In the genomic region with DNA sequence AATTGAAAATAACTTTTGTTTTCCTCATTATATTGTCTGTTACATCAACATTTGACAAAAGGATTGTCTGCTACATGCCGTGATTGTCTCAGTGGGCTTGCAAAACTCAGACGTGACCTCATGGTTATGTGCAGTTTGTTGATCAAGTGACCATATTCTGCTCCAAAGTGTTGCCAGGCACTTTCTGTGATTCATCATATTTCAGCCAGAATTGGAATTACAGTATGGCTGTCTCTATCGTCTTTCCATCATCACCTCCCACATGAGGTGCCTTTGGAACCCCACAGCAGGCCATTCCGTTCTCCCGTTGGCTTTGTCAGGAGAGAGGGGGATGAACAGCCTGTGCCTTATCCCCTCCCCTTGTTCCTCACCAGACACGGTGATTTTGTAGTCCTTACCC, we compare ENCODE assay signal across 35 cellular contexts. TPM values are rescaled to one million over a fixed set of nuclear protein-coding genes. Genes with fewer than 3 reads are reported as not detected.
A peak's percentile ranks its signal among the peaks of the same experiment; 100 is the strongest.
DNase-seq lines count a peak whose midpoint lies in the region; ATAC-seq and TF ChIP-seq lines count a peak whose summit lies in the region.
"Had no signal": no experiment of that assay in that cellular context is flagged by ENCODE, and none has a peak within 500 bp of the region (broad histone marks: within the 10 kb centered on the region; RNA-seq: fewer than 3 reads in every experiment).

No MANE protein-coding gene starts in this region.

- CTCF ChIA-PET in OCI-LY7 (lab: Charles Lee; ENCODE audit: unreplicated experiment) = no interaction called here

- H3K9me3 ChIP-seq in sigmoid colon (no peaks in the 10 kb centered on the region), OCI-LY7 (ENCODE audit: low read length) (no peaks in the 10 kb centered on the region)
- H3K9me3 ChIP-seq: adrenal gland, BE2C, pancreas, spleen, uterus had no signal

- H3K9me2 ChIP-seq in OCI-LY7 (ENCODE audit: insufficient read depth, low read length) = no peaks in the 10 kb centered on the region

- TF ChIP-seq CTCF in AG10803 (conservative IDR thresholded peaks at IDR 0.05; ENCODE audit: low read length) (no peak), fibroblast of mammary gland (conservative IDR thresholded peaks at IDR 0.05; ENCODE audit: control insufficient read depth, insufficient read depth, low read depth, low read length) (no peak), sigmoid colon (IDR thresholded peaks at IDR 0.05) (no peak), OCI-LY7 (conservative IDR thresholded peaks at IDR 0.05; ENCODE audit: low read length) (no peak)

- no peak for TF ChIP-seq POLR2A in sigmoid colon (IDR thresholded peaks at IDR 0.05)

- 84 to 87% methylated on average over 6 of the region's 6 CpGs for WGBS in sigmoid colon, 2 donors

- TF ChIP-seq EP300 in sigmoid colon (IDR thresholded peaks at IDR 0.05) = no peak

- no peak for ATAC-seq in HG02759 (IDR thresholded peaks at IDR 0.05; ENCODE audit: unreplicated experiment)
- ATAC-seq: activated CD4-positive, CD25-positive, alpha-beta regulatory T cell treated with anti-CD3 and anti-CD28 coated beads, Interleukin-2, amount 50 U/mL, for 24 hours; activated CD8-positive, alpha-beta T cell treated with anti-CD3 and anti-CD28 coated beads for 36 hours; activated T-helper 17 cell treated with anti-CD3 and anti-CD28 coated beads, Interleukin-2, amount 50 U/mL, for 72 hours; GM12878; pancreas; PC-3; T-helper 17 cell had no signal

- BruUV-seq in OCI-LY7 (replicated peaks; lab: Mats Ljungman, UMichigan) = no TSS peak

- no peak overlapping the region for H2AFZ ChIP-seq in OCI-LY7 (ENCODE audit: low read length)

- H3K27ac ChIP-seq in sigmoid colon (peak overlapping the region in 2 of 4 donors; percentile 34 to 48), OCI-LY7 (ENCODE audit: low read depth, low read length, poor library complexity, severe bottlenecking) (no peak overlapping the region)
- H3K27ac ChIP-seq: adrenal gland, HL-60, KMS-11, pancreas, spleen, uterus had no signal

- H3K36me3 ChIP-seq in sigmoid colon (no peaks in the 10 kb centered on the region), OCI-LY7 (ENCODE audit: insufficient read depth, low read length) (no peaks in the 10 kb centered on the region)
- H3K36me3 ChIP-seq: adrenal gland, BE2C, pancreas, spleen, uterus had no signal

- no peaks in the 10 kb centered on the region for H4K20me1 ChIP-seq in OCI-LY7 (ENCODE audit: insufficient read depth, low read length)

- H3K4me2 ChIP-seq in OCI-LY7 (ENCODE audit: low read length) = no peak overlapping the region
- H3K4me2 ChIP-seq: KMS-11 had no signal

- H3K79me2 ChIP-seq in OCI-LY7 (ENCODE audit: insufficient read depth, low read depth, low read length) = no peaks in the 10 kb centered on the region

- DNase-seq in AG10803 (ENCODE audit: low read depth) (peak; percentile 68), LHCN-M2 (ENCODE audit: low read depth) (peak; percentile 65), fibroblast of mammary gland (ENCODE audit: low read depth) (peak; percentile 86), myocyte (ENCODE audit: low read depth) (peak; percentile 40), sigmoid colon (no peak), OCI-LY7 (ENCODE audit: low spot score) (no peak)
- DNase-seq in central memory CD4-positive, alpha-beta T cell = no peak
- DNase-seq: activated CD8-positive, alpha-beta T cell treated with anti-CD3 and anti-CD28 coated beads for 36 hours; activated naive CD4-positive, alpha-beta T cell treated with anti-CD3 and anti-CD28 coated beads, Interleukin-2, amount 10 ng/mL, durations not matched to agents 7 days and 5 days; adrenal gland; BE2C; CD8-positive, alpha-beta memory T cell; DMS 273 treated with DMSO at 0.1 percent for 48 hours; EL; foreskin melanocyte; NCI-H1417 treated with DMSO at 0.1 percent for 48 hours; NCI-H2029 treated with DMSO at 0.1 percent for 48 hours; NCI-H524 treated with DMSO at 0.1 percent for 48 hours; pancreas; PC-3; spleen; stimulated activated CD4-positive, alpha-beta T cell treated with anti-CD3 and anti-CD28 coated beads, Interleukin-2, amount 100 ng/mL, for 24 hours; stimulated activated CD8-positive, alpha-beta memory T cell treated with anti-CD3 and anti-CD28 coated beads, Interleukin-4, amount 100 ng/mL, for 48 hours; stimulated activated naive CD8-positive, alpha-beta T cell treated with anti-CD3 and anti-CD28 coated beads, Interleukin-15, amount 100 ng/mL, for 72 hours; T-helper 17 cell; uterus had no signal

- no peaks in the 10 kb centered on the region for H3K27me3 ChIP-seq in sigmoid colon
- H3K27me3 ChIP-seq: adrenal gland, BE2C, pancreas, spleen, uterus had no signal

- POLR2A ChIA-PET in OCI-LY7 (lab: Charles Lee) = no interaction called here

- H3K4me1 ChIP-seq in sigmoid colon (peaks cover 0 to 33% (median 12%) of the 10 kb centered on the region in 4 donors), OCI-LY7 (ENCODE audit: insufficient read depth, low read length, poor library complexity, severe bottlenecking) (no peaks in the 10 kb centered on the region)
- H3K4me1 ChIP-seq: adrenal gland, BE2C, spleen had no signal

- H3K4me3 ChIP-seq in AG10803 (ENCODE audit: low read length) = no peak overlapping the region
- no peak overlapping the region for H3K4me3 ChIP-seq in fibroblast of mammary gland (ENCODE audit: control insufficient read depth, low read depth, low read length)
- H3K4me3 ChIP-seq in sigmoid colon = no peak overlapping the region
- H3K4me3 ChIP-seq in OCI-LY7 (ENCODE audit: low read depth, low read length, poor library complexity, severe bottlenecking) = no peak overlapping the region
- H3K4me3 ChIP-seq: adrenal gland, GM12878, lung, pancreas, spleen, uterus had no signal

- intact Hi-C loops in sigmoid colon (cut with DNase I) = no loop called here
- intact Hi-C loops in OCI-LY7 (cut with micrococcal nuclease; ENCODE audit: unreplicated experiment) = no loop called here

RNA-seq across cellular contexts. Expression of gene INSYN2A, which starts 41.2 kb away (rescaled TPM):
- 1.7 and 3.3 TPM in 2 replicates for total RNA-seq in LHCN-M2 (2014; rRNA removed)
- 0.26 TPM for polyA plus RNA-seq in LHCN-M2 (2012)
- 2.3 and 4.0 TPM in 2 replicates for total RNA-seq in myocyte
- polyA plus RNA-seq in myocyte (2012) = 0.43 TPM
- 1 to 10 TPM in 2 of 4 donors, under 1 TPM in 2; 0.33 to 2.2 (median 0.94) TPM for total RNA-seq in sigmoid colon
- under 1 TPM in 2 of 3 donors, not detected in 1; 0.07 to 0.23 TPM for polyA plus RNA-seq in sigmoid colon
- total RNA-seq in OCI-LY7 (2014; rRNA removed; shearing (Covaris generic)) = not detected in 2 replicates
- total RNA-seq in OCI-LY7 (2022) = not detected in 2 replicates
- total RNA-seq: A673; activated CD8-positive, alpha-beta T cell treated with anti-CD3 and anti-CD28 coated beads for 36 hours; activated T-helper 17 cell treated with anti-CD3 and anti-CD28 coated beads, Interleukin-2, amount 50 U/mL, for 72 hours; adrenal gland; CD8-positive, alpha-beta memory T cell; GM12878; H4; PC-3; T-helper 17 cell had no signal
- polyA plus RNA-seq: CD8-positive, alpha-beta memory T cell; GM12878 had no signal

Comparison
In these comparisons a context has a peak if more than half of its experiments do, and no peak if none do; other contexts are left out.
1. DNase-seq: peak in AG10803 (single experiment), LHCN-M2 (single experiment), fibroblast of mammary gland (single experiment) and myocyte (single experiment); none in sigmoid colon (single experiment), OCI-LY7 (single experiment) and central memory CD4-positive, alpha-beta T cell (single experiment).